25 cellular contexts compared by ENCODE assay signal in genomic region chr3:33962383-33962782, GRCh38.
"Had no signal": no experiment of that assay in that cellular context is flagged by ENCODE, and none has a peak within 500 bp of the region (broad histone marks: within the 10 kb centered on the region; RNA-seq: fewer than 3 reads in every experiment).

No MANE protein-coding gene starts in this region.

- H3K27ac ChIP-seq: breast epithelium, SK-N-MC had no signal

- H3K36me3 ChIP-seq: breast epithelium had no signal

- ATAC-seq: activated CD8-positive, alpha-beta memory T cell treated with anti-CD3 and anti-CD28 coated beads, Interleukin-2, amount 10 ng/mL, durations not matched to agents 7 days and 5 days; Right ventricle myocardium inferior; T-cell had no signal

- DNase-seq: activated B cell treated with CpG ODN at 0.5 μM for 24 hours; activated CD4-positive, alpha-beta T cell treated with anti-CD3 and anti-CD28 coated beads for 1 hour; activated CD4-positive, alpha-beta T cell treated with anti-CD3 and anti-CD28 coated beads, Interleukin-2, amount 10 ng/mL, durations not matched to agents 24 days and 14 days; activated CD4-positive, alpha-beta T cell treated with anti-CD3 and anti-CD28 coated beads, Interleukin-2, amount 50 U/mL, for 48 hours; activated CD8-positive, alpha-beta memory T cell treated with anti-CD3 and anti-CD28 coated beads, Interleukin-2, amount 10 ng/mL, durations not matched to agents 7 days and 5 days; activated effector memory CD4-positive, alpha-beta T cell treated with Interleukin-2 at 50 U/mL for 16 hours; activated naive CD4-positive, alpha-beta T cell; activated T-cell treated with anti-CD3 and anti-CD28 coated beads, Interleukin-2, amount 50 U/mL, for 24 hours; aorta; central memory CD4-positive, alpha-beta T cell; Kasumi-1; NCI-H1048; NCI-H1930; NCI-H2107; NCI-H510A; NCI-H526 treated with DMSO at 0.1 percent for 48 hours; NCI-H82; T-cell; T-helper 2 cell; T1000 had no signal

- FAIRE-seq: colon, TTC549 had no signal

- H3K27me3 ChIP-seq: breast epithelium had no signal

- H3K4me3 ChIP-seq: breast epithelium, SK-N-MC had no signal

- H3K4me1 ChIP-seq: breast epithelium had no signal
